Comparison of ENCODE assay signal across 14 cellular contexts in the genomic region with DNA sequence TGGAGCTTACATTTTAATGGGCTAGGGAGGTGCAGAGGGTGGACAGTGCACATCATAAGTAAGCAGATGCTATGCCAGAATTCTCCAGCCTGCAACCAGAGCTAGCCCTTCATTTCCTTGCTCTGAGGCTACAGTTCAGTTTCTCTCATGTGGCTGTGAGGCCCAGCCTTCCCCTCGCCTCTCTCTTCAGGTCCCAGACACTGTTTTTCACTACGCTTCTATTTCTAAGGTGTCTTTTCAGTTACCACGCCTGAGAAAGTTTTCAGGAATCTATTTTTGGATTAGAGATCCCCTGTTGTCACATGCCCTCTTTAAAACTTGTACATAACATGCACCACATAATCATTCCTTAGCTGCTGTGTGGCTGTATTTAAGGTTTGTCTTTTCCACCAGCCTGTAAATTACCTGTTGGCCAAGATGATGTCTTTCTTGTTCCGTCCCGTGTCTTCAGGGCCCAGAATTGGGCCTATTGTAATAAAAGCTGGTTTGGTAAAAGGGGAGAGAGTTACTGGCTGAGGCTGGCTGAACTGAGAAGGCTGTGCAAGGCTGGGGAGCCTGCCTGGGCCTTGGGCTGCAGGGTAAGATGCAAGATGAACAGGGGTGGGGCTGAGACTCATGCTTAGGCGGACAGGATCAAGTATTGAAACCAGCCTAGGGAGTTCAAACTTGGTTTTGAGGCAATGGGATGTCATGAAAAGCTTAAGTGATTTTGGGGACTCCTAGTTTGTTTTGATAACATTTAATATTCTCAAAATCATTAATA.
DNase-seq lines count a peak whose midpoint lies in the region; FAIRE-seq and TF ChIP-seq lines count a peak whose summit lies in the region.
"Had no signal": no experiment of that assay in that cellular context is flagged by ENCODE, and none has a peak within 500 bp of the region (broad histone marks: within the 10 kb centered on the region; RNA-seq: fewer than 3 reads in every experiment).

No MANE protein-coding gene starts in this region.

- H3K4ac ChIP-seq in mesenchymal stem cell (ENCODE audit: low read depth in 1 of 2, low read length in 2 of 2), result no peak overlapping the region

- H2BK12ac ChIP-seq in mesenchymal stem cell (ENCODE audit: low read length in 2 of 2), result no peak overlapping the region

- no peak overlapping the region for H2BK5ac ChIP-seq in mesenchymal stem cell (ENCODE audit: low read depth, low read length, poor library complexity, severe bottlenecking)

- H4K91ac ChIP-seq in mesenchymal stem cell (ENCODE audit: low read length), result no peak overlapping the region

- no peak overlapping the region for H3K27ac ChIP-seq in mesenchymal stem cell (ENCODE audit: low read length, poor library complexity, severe bottlenecking)
- H3K27ac ChIP-seq: coronary artery, sigmoid colon had no signal

- H2AFZ ChIP-seq in mesenchymal stem cell (ENCODE audit: low read depth, low read length), result no peak overlapping the region

- peaks cover 0 to 4% of the 10 kb centered on the region in 2 experiments for H3K36me3 ChIP-seq in mesenchymal stem cell (ENCODE audit: control insufficient read depth in 1 of 2, insufficient read depth in 2 of 2, low read depth in 1 of 2, low read length in 2 of 2)
- H3K36me3 ChIP-seq: sigmoid colon had no signal

- peak; percentile 13 for FAIRE-seq in GM12891 (lab: Jason Lieb, UNC)
- FAIRE-seq: D721Med had no signal

- no peak overlapping the region for H3K9ac ChIP-seq in mesenchymal stem cell (ENCODE audit: low read length)

- H3K9me3 ChIP-seq in mesenchymal stem cell (ENCODE audit: control insufficient read depth, low read length), result no peaks in the 10 kb centered on the region
- H3K9me3 ChIP-seq: sigmoid colon had no signal

- no peak overlapping the region for H3K4me2 ChIP-seq in mesenchymal stem cell (ENCODE audit: low read length, poor library complexity, severe bottlenecking)

- peaks cover 4% of the 10 kb centered on the region for H3K4me1 ChIP-seq in mesenchymal stem cell (ENCODE audit: control insufficient read depth, insufficient read depth, low read depth, low read length)

- DNase-seq in AG20443 (ENCODE audit: low spot score), result peak; percentile 8
- no peak for DNase-seq in GM12891 (ENCODE audit: insufficient read length, low spot score)
- DNase-seq in choroid plexus epithelial cell (ENCODE audit: low read depth), result peak; percentile 34
- DNase-seq in mesenchymal stem cell, result no peak
- no peak for DNase-seq in NCI-H1417 (lab: John Stamatoyannopoulos, UW)
- no peak for DNase-seq in stimulated activated naive CD4-positive, alpha-beta T cell (lab: John Stamatoyannopoulos, UW)
- no peak for DNase-seq in activated gamma-delta T cell treated with Interleukin-2 at 50 U/mL for 16 hours
- DNase-seq: activated CD8-positive, alpha-beta T cell treated with anti-CD3 and anti-CD28 coated beads, Interleukin-2, amount 10 ng/mL, durations not matched to agents 7 days and 5 days; activated T-cell treated with anti-CD3 and anti-CD28 coated beads, Interleukin-2, amount 50 U/mL, for 4 hours; SHP77 treated with DMSO at 0.1 percent for 48 hours; sigmoid colon; stimulated activated naive CD8-positive, alpha-beta T cell treated with anti-CD3 and anti-CD28 coated beads, Interleukin-15, amount 100 ng/mL, for 72 hours had no signal

- no peak overlapping the region for H4K8ac ChIP-seq in mesenchymal stem cell (ENCODE audit: low read length)

- peaks cover 19% of the 10 kb centered on the region for H3K79me1 ChIP-seq in mesenchymal stem cell (replicated peaks; ENCODE audit: low read length, poor library complexity, severe bottlenecking)

- TF ChIP-seq CTCF in choroid plexus epithelial cell (conservative IDR thresholded peaks at IDR 0.05; ENCODE audit: low read depth, low read length), result no peak

- H2BK15ac ChIP-seq in mesenchymal stem cell (ENCODE audit: low read depth, poor library complexity, severe bottlenecking), result no peak overlapping the region

- H3K4me3 ChIP-seq in choroid plexus epithelial cell (ENCODE audit: low read depth, low read length), result no peak overlapping the region
- no peak overlapping the region for H3K4me3 ChIP-seq in mesenchymal stem cell (ENCODE audit: insufficient read depth in 1 of 2, low read depth in 1 of 2, low read length in 2 of 2)
- H3K4me3 ChIP-seq: coronary artery, sigmoid colon had no signal

- no peak overlapping the region for H3K18ac ChIP-seq in mesenchymal stem cell (ENCODE audit: low read depth in 1 of 2, low read length in 2 of 2)

- H3K14ac ChIP-seq in mesenchymal stem cell (ENCODE audit: low read length in 2 of 2), result no peak overlapping the region

- H3K27me3 ChIP-seq in mesenchymal stem cell (ENCODE audit: control insufficient read depth in 1 of 2, insufficient read depth in 1 of 2, low read length in 2 of 2), result no peaks in the 10 kb centered on the region
- H3K27me3 ChIP-seq: sigmoid colon had no signal

- H2AK5ac ChIP-seq in mesenchymal stem cell (ENCODE audit: low read length, severe bottlenecking), result peak overlapping the region; percentile 15

- WGBS in mesenchymal stem cell, result 95% methylated on average over 5 of the region's 6 CpGs

- H3K23ac ChIP-seq in mesenchymal stem cell (ENCODE audit: low read length in 2 of 2), result no peak overlapping the region

- no peak overlapping the region for H2BK120ac ChIP-seq in mesenchymal stem cell (ENCODE audit: low read depth, low read length)

- no peak for TF ChIP-seq POLR2A in GM12891 (IDR thresholded peaks at IDR 0.05; ENCODE audit: low read depth, low read length)

TF ChIP-seq in GM12891, 5 proteins besides CTCF, POLR2A, EP300 and RAD21:
- TF ChIP-seq POLR2AphosphoS5 (IDR thresholded peaks at IDR 0.05; ENCODE audit: low read depth, low read length) (no peak), TAF1 (IDR thresholded peaks at IDR 0.05; ENCODE audit: low read depth, low read length) (no peak), PAX5 (IDR thresholded peaks at IDR 0.05; ENCODE audit: insufficient read depth, low read length, severe bottlenecking) (no peak), SPI1 (IDR thresholded peaks at IDR 0.05; ENCODE audit: low read depth, low read length) (no peak), POU2F2 (IDR thresholded peaks at IDR 0.05; ENCODE audit: low read depth, low read length) (no peak)

Comparison
In these comparisons a context has a peak if more than half of its experiments do, and no peak if none do; other contexts are left out.
1. DNase-seq: peak in AG20443 (single experiment) and choroid plexus epithelial cell (single experiment); none in GM12891 (single experiment), mesenchymal stem cell (single experiment), NCI-H1417 (0 of 3), stimulated activated naive CD4-positive, alpha-beta T cell (0 of 6) and activated gamma-delta T cell treated with Interleukin-2 at 50 U/mL for 16 hours (single experiment).